In the genomic region with DNA sequence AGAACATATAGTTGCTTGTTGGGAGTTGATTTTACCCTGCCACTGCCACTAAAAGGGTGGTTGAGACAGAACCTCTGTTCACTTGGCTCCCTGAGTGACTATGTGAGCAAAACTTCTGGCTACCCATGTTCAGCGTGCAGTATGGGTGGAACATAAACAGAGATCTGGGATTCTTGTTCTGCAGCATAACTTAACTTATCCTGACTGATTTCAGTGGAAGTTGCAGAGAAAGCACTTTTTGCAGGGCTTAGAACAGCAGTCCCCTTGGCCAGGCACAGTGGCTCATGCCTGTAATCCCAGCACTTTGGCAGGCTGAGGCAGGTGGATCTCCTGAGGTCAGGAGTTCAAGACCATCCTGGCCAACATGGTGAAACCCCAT, we compare ENCODE assay signal across 25 cellular contexts. TPM values are rescaled to one million over a fixed set of nuclear protein-coding genes. Genes with fewer than 3 reads are reported as not detected.
"Had no signal": no experiment of that assay in that cellular context is flagged by ENCODE, and none has a peak within 500 bp of the region (broad histone marks: within the 10 kb centered on the region; RNA-seq: fewer than 3 reads in every experiment).

No MANE protein-coding gene starts in this region.

- H3K27me3 ChIP-seq: body of pancreas, breast epithelium, MG63, SJCRH30 had no signal

- H3K9me3 Mint-ChIP-seq: activated CD4-positive, alpha-beta T cell treated with anti-CD3 and anti-CD28 coated beads, Interleukin-2, amount 10 ng/mL, durations not matched to agents 24 days and 14 days; activated CD8-positive, alpha-beta T cell treated with anti-CD3 and anti-CD28 coated beads for 36 hours; activated naive CD8-positive, alpha-beta T cell treated with anti-CD3 and anti-CD28 coated beads, Interleukin-2, amount 10 ng/mL, durations not matched to agents 7 days and 5 days; activated T-cell treated with anti-CD3 and anti-CD28 coated beads, Interleukin-2, amount 50 U/mL, for 72 hours; activated T-helper 17 cell treated with anti-CD3 and anti-CD28 coated beads, Interleukin-2, amount 50 U/mL, for 72 hours had no signal

- H3K36me3 ChIP-seq: breast epithelium, MG63, SJCRH30 had no signal

- ATAC-seq: activated CD8-positive, alpha-beta T cell treated with anti-CD3 and anti-CD28 coated beads for 36 hours; activated T-cell treated with anti-CD3 and anti-CD28 coated beads, Interleukin-2, amount 50 U/mL, for 72 hours; activated T-helper 17 cell treated with anti-CD3 and anti-CD28 coated beads, Interleukin-2, amount 50 U/mL, for 72 hours; body of pancreas had no signal

- H3K27ac Mint-ChIP-seq: activated CD4-positive, alpha-beta T cell treated with anti-CD3 and anti-CD28 coated beads, Interleukin-2, amount 10 ng/mL, durations not matched to agents 24 days and 14 days; activated CD8-positive, alpha-beta T cell treated with anti-CD3 and anti-CD28 coated beads for 36 hours; activated naive CD8-positive, alpha-beta T cell treated with anti-CD3 and anti-CD28 coated beads, Interleukin-2, amount 10 ng/mL, durations not matched to agents 7 days and 5 days; activated T-cell treated with anti-CD3 and anti-CD28 coated beads, Interleukin-2, amount 50 U/mL, for 72 hours; activated T-helper 17 cell treated with anti-CD3 and anti-CD28 coated beads, Interleukin-2, amount 50 U/mL, for 72 hours had no signal

- H3K4me3 ChIP-seq: body of pancreas, breast epithelium, MG63, SJCRH30, SK-N-MC had no signal

- H3K4me1 Mint-ChIP-seq: activated CD4-positive, alpha-beta T cell treated with anti-CD3 and anti-CD28 coated beads, Interleukin-2, amount 10 ng/mL, durations not matched to agents 24 days and 14 days; activated T-helper 17 cell treated with anti-CD3 and anti-CD28 coated beads, Interleukin-2, amount 50 U/mL, for 72 hours had no signal

- H3K4me1 ChIP-seq: body of pancreas, breast epithelium had no signal

- DNase-seq: activated CD4-positive, alpha-beta T cell treated with anti-CD3 and anti-CD28 coated beads, Interleukin-2, amount 10 ng/mL, durations not matched to agents 24 days and 14 days; activated CD4-positive, alpha-beta T cell treated with anti-CD3 and anti-CD28 coated beads, Interleukin-2, amount 50 U/mL, for 4 hours; activated CD8-positive, alpha-beta T cell treated with anti-CD3 and anti-CD28 coated beads for 36 hours; activated effector memory CD4-positive, alpha-beta T cell treated with anti-CD3 and anti-CD28 coated beads, Interleukin-2, amount 50 U/mL, for 16 hours; activated naive CD4-positive, alpha-beta T cell; activated naive CD4-positive, alpha-beta T cell treated with anti-CD3 and anti-CD28 coated beads, Interleukin-2, amount 50 U/mL, for 16 hours; activated naive CD8-positive, alpha-beta T cell treated with anti-CD3 and anti-CD28 coated beads, Interleukin-2, amount 10 ng/mL, durations not matched to agents 7 days and 5 days; activated T-cell treated with anti-CD3 and anti-CD28 coated beads, Interleukin-2, amount 50 U/mL, for 1 hour; activated T-cell treated with anti-CD3 and anti-CD28 coated beads, Interleukin-2, amount 50 U/mL, for 72 hours; MG63; NCI-H1092; NCI-H187; NCI-H2227 treated with DMSO at 0.1 percent for 48 hours; NCI-H446; T1000 had no signal

- H3K4me3 Mint-ChIP-seq: activated CD4-positive, alpha-beta T cell treated with anti-CD3 and anti-CD28 coated beads, Interleukin-2, amount 10 ng/mL, durations not matched to agents 24 days and 14 days; activated CD8-positive, alpha-beta T cell treated with anti-CD3 and anti-CD28 coated beads for 36 hours; activated naive CD8-positive, alpha-beta T cell treated with anti-CD3 and anti-CD28 coated beads, Interleukin-2, amount 10 ng/mL, durations not matched to agents 7 days and 5 days; activated T-cell treated with anti-CD3 and anti-CD28 coated beads, Interleukin-2, amount 50 U/mL, for 72 hours; activated T-helper 17 cell treated with anti-CD3 and anti-CD28 coated beads, Interleukin-2, amount 50 U/mL, for 72 hours had no signal

- H3K27ac ChIP-seq: body of pancreas, breast epithelium, SJCRH30, SK-N-MC had no signal

- H3K36me3 Mint-ChIP-seq: activated naive CD8-positive, alpha-beta T cell treated with anti-CD3 and anti-CD28 coated beads, Interleukin-2, amount 10 ng/mL, durations not matched to agents 7 days and 5 days had no signal

- H3K27me3 Mint-ChIP-seq: activated CD4-positive, alpha-beta T cell treated with anti-CD3 and anti-CD28 coated beads, Interleukin-2, amount 10 ng/mL, durations not matched to agents 24 days and 14 days; activated CD8-positive, alpha-beta T cell treated with anti-CD3 and anti-CD28 coated beads for 36 hours; activated naive CD8-positive, alpha-beta T cell treated with anti-CD3 and anti-CD28 coated beads, Interleukin-2, amount 10 ng/mL, durations not matched to agents 7 days and 5 days had no signal

- H3K9me3 ChIP-seq: body of pancreas, breast epithelium, MG63, SJCRH30 had no signal

RNA-seq across cellular contexts. Expression of gene CCL26, which starts 14.7 kb away (rescaled TPM):
- total RNA-seq: activated CD4-positive, alpha-beta T cell treated with anti-CD3 and anti-CD28 coated beads, Interleukin-2, amount 10 ng/mL, durations not matched to agents 24 days and 14 days; activated CD8-positive, alpha-beta memory T cell treated with anti-CD3 and anti-CD28 coated beads for 36 hours; activated CD8-positive, alpha-beta T cell treated with anti-CD3 and anti-CD28 coated beads for 36 hours; activated naive CD8-positive, alpha-beta T cell treated with anti-CD3 and anti-CD28 coated beads, Interleukin-2, amount 10 ng/mL, durations not matched to agents 7 days and 5 days; activated T-helper 17 cell treated with anti-CD3 and anti-CD28 coated beads, Interleukin-2, amount 50 U/mL, for 72 hours; astrocyte; body of pancreas; SJCRH30; T-helper 1 cell treated with Interleukin-12 subunit alpha and Interleukin-12 subunit beta and Interleukin-4 antibody, amounts not matched to agents 30 ng/mL and 1 ng/mL, for 36 hours; T-helper 2 cell treated with Interferon-gamma antibody and Interleukin-4, amounts not matched to agents 100 ng/mL and 5 ng/mL, for 36 hours had no signal

RNA-seq across cellular contexts. Expression of gene CCL24, which starts 56.3 kb away (rescaled TPM):
- total RNA-seq: activated CD4-positive, alpha-beta T cell treated with anti-CD3 and anti-CD28 coated beads, Interleukin-2, amount 10 ng/mL, durations not matched to agents 24 days and 14 days; activated CD8-positive, alpha-beta memory T cell treated with anti-CD3 and anti-CD28 coated beads for 36 hours; activated CD8-positive, alpha-beta T cell treated with anti-CD3 and anti-CD28 coated beads for 36 hours; activated naive CD8-positive, alpha-beta T cell treated with anti-CD3 and anti-CD28 coated beads, Interleukin-2, amount 10 ng/mL, durations not matched to agents 7 days and 5 days; activated T-helper 17 cell treated with anti-CD3 and anti-CD28 coated beads, Interleukin-2, amount 50 U/mL, for 72 hours; astrocyte; body of pancreas; cardiac septum; SJCRH30; T-helper 1 cell treated with Interleukin-12 subunit alpha and Interleukin-12 subunit beta and Interleukin-4 antibody, amounts not matched to agents 30 ng/mL and 1 ng/mL, for 36 hours; T-helper 2 cell treated with Interferon-gamma antibody and Interleukin-4, amounts not matched to agents 100 ng/mL and 5 ng/mL, for 36 hours had no signal
